In the genomic region with DNA sequence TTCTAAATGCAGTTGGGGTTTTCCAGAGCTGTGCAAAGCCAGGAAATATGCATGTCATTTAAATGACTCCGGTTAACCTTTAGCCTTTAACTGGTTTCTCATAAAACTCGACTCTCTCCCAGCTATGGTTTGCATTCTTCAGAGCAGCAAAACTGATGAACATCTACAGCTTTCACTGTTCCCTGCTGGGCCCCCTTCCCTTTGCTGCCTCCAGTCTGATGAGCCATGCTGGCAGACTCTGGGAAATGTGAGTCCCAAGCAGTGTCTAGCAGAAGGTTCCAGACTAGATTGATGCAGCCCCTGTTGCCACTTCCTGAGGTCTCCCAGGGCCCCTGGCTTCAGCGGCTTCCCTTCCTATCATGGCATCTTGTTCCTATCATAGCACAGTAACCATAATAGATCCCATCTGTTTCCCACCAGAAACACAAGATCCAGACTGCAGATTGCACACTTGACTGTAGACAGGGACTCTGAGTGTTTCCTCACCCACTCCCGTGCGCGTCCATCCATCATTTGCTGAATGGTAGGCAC, we compare ENCODE assay signal across 8 cellular contexts.
DNase-seq lines count a peak whose midpoint lies in the region; ATAC-seq and TF ChIP-seq lines count a peak whose summit lies in the region.

No MANE protein-coding gene starts in this region.

- POLR2A ChIA-PET in activated B cell treated with CpG ODN at 0.5 μM for 24 hours (lab: Charles Lee) = interaction anchor here (0.7 to 5.4 kb wide), 16 partner anchors 8 to 218 kb away, joined by 3 to 82 read pairs (median 6); a partner anchor contains a TSS

- no peak overlapping the region for H3K4me3 ChIP-seq in vagina

- no peaks in the 10 kb centered on the region for H3K36me3 ChIP-seq in vagina

- no peak for TF ChIP-seq CTCF in activated B cell treated with CpG ODN at 0.5 μM for 24 hours (IDR thresholded peaks at IDR 0.05)
- no peak for TF ChIP-seq CTCF in vagina (IDR thresholded peaks at IDR 0.05)

- TF ChIP-seq POLR2A in vagina (IDR thresholded peaks at IDR 0.05) = no peak

- H3K27me3 ChIP-seq in vagina = no peaks in the 10 kb centered on the region

- DNase-seq in stimulated activated CD4-positive, alpha-beta T cell treated with anti-CD3 and anti-CD28 coated beads, Interleukin-15, amount 100 ng/mL, for 24 hours = peak; percentile 52
- DNase-seq in stimulated activated CD4-positive, alpha-beta T cell treated with anti-CD3 and anti-CD28 coated beads, Interleukin-4, amount 100 ng/mL, for 4 hours = no peak
- DNase-seq in activated B cell treated with CpG ODN at 0.5 μM for 24 hours = no peak
- peak; percentile 95 for DNase-seq in iris pigment epithelial cell (ENCODE audit: low read depth)
- DNase-seq in vagina (ENCODE audit: extremely low spot score in 2 of 2) = no peak
- no peak for DNase-seq in cortex of kidney (lab: John Stamatoyannopoulos, UW)
- DNase-seq in NCI-H1417 (lab: John Stamatoyannopoulos, UW) = no peak
- no peak for DNase-seq in COLO668 (lab: John Stamatoyannopoulos, UW; ENCODE audit: unreplicated experiment)

- intact Hi-C loops in activated B cell treated with CpG ODN at 0.5 μM for 24 hours (cut with micrococcal nuclease) = loop anchor here (1.0 to 5.0 kb wide), 7 partner anchors 15 to 283 kb away; no protein-coding TSS in a partner anchor
- intact Hi-C loops in vagina (cut with DNase I) = no loop called here

- peak; percentile 31 for ATAC-seq in activated B cell treated with CpG ODN at 0.5 μM for 24 hours (ENCODE audit: low read depth)

- H3K27ac Mint-ChIP-seq in activated B cell treated with CpG ODN at 0.5 μM for 24 hours = peak overlapping the region; percentile 95

- H3K36me3 Mint-ChIP-seq in activated B cell treated with CpG ODN at 0.5 μM for 24 hours (ENCODE audit: low read depth) = peaks cover 35% of the 10 kb centered on the region

- peaks cover 58% of the 10 kb centered on the region for H3K4me1 ChIP-seq in vagina

- CTCF ChIA-PET in activated B cell treated with CpG ODN at 0.5 μM for 24 hours (lab: Charles Lee) = interaction anchor here (0.9 to 2.0 kb wide), 6 partner anchors 13 to 177 kb away, joined by 3 to 6 read pairs (median 4); no protein-coding TSS in a partner anchor

- H3K4me1 Mint-ChIP-seq in activated B cell treated with CpG ODN at 0.5 μM for 24 hours = peaks cover 78% of the 10 kb centered on the region

- no peaks in the 10 kb centered on the region for H3K9me3 Mint-ChIP-seq in activated B cell treated with CpG ODN at 0.5 μM for 24 hours

- no peaks in the 10 kb centered on the region for H3K9me3 ChIP-seq in vagina

- peak overlapping the region; percentile 79 for H3K27ac ChIP-seq in vagina

- H3K4me3 Mint-ChIP-seq in activated B cell treated with CpG ODN at 0.5 μM for 24 hours = peak overlapping the region; percentile 77

- no peaks in the 10 kb centered on the region for H3K27me3 Mint-ChIP-seq in activated B cell treated with CpG ODN at 0.5 μM for 24 hours

Comparison
In these comparisons a context has a peak if more than half of its experiments do, and no peak if none do; other contexts are left out.
1. DNase-seq: peak in stimulated activated CD4-positive, alpha-beta T cell treated with anti-CD3 and anti-CD28 coated beads, Interleukin-15, amount 100 ng/mL, for 24 hours (single experiment) and iris pigment epithelial cell (single experiment); none in stimulated activated CD4-positive, alpha-beta T cell treated with anti-CD3 and anti-CD28 coated beads, Interleukin-4, amount 100 ng/mL, for 4 hours (0 of 2), activated B cell treated with CpG ODN at 0.5 μM for 24 hours (single experiment), vagina (0 of 2), cortex of kidney (single experiment), NCI-H1417 (0 of 3) and COLO668 (single experiment).